17 cellular contexts compared by ENCODE assay signal in genomic region chr16:23974223-23974622, GRCh38.
DNase-seq lines count a peak whose midpoint lies in the region; ATAC-seq, FAIRE-seq and TF ChIP-seq lines count a peak whose summit lies in the region.
"Had no signal": no experiment of that assay in that cellular context is flagged by ENCODE, and none has a peak within 500 bp of the region (broad histone marks: within the 10 kb centered on the region; RNA-seq: fewer than 3 reads in every experiment).

No MANE protein-coding gene starts in this region.

- intact Hi-C loops in GM12878 (cut with micrococcal nuclease; ENCODE audit: unreplicated experiment), result no loop called here

- no TSS peak for BruUV-seq in GM12878 (replicated peaks; lab: Mats Ljungman, UMichigan)

- DNase-seq in H7, result peak; percentile 69
- peak; percentile 66 for DNase-seq in NT2/D1 (ENCODE audit: low read depth, low spot score)
- no peak for DNase-seq in GM12878 (ENCODE audit: low read depth, low spot score)
- peak; percentile 67 for DNase-seq in nephron progenitor cell
- DNase-seq in caudate nucleus (lab: John Stamatoyannopoulos, UW), result no peak
- DNase-seq: activated CD4-positive, alpha-beta memory T cell treated with anti-CD3 and anti-CD28 coated beads for 36 hours; glutamatergic neuron; left cardiac atrium; NCI-H1436; PC-9; right cardiac atrium; stimulated activated CD4-positive, alpha-beta T cell treated with anti-CD3 and anti-CD28 coated beads, Interleukin-4, amount 100 ng/mL, for 1 hour; T-helper 9 cell had no signal

- H3K36me3 ChIP-seq in H7 (replicated peaks; ENCODE audit: control insufficient read depth, insufficient read depth, low read length) (no peaks in the 10 kb centered on the region), NT2/D1 (ENCODE audit: insufficient read depth, insufficient read length, low read length) (no peaks in the 10 kb centered on the region), GM12878 (ENCODE audit: control insufficient read depth in 2 of 2, insufficient read depth in 2 of 2, low read length in 1 of 2) (peaks cover 13 to 14% of the 10 kb centered on the region in 2 experiments; a peak in 3 of 4 replicates)

- H3K4me1 Mint-ChIP-seq in nephron progenitor cell, result no peaks in the 10 kb centered on the region

- H3K9ac ChIP-seq in NT2/D1 (ENCODE audit: insufficient read length, low read depth) (no peak overlapping the region), GM12878 (ENCODE audit: control insufficient read depth, insufficient read depth, low read length) (no peak overlapping the region)

- H3K4me3 Mint-ChIP-seq in nephron progenitor cell, result no peak overlapping the region
- H3K4me3 Mint-ChIP-seq: activated CD4-positive, alpha-beta memory T cell treated with anti-CD3 and anti-CD28 coated beads for 36 hours had no signal

- no peak for FAIRE-seq in GM12878 (lab: Jason Lieb, UNC)
- FAIRE-seq: bronchial epithelial cell, endothelial cell of umbilical vein had no signal

- peaks cover 29% of the 10 kb centered on the region for H4K20me1 ChIP-seq in GM12878 (ENCODE audit: control insufficient read depth, insufficient read depth)

- TF ChIP-seq RAD21 in GM12878 (IDR thresholded peaks at IDR 0.05; ENCODE audit: insufficient read depth, low read depth, low read length), result no peak

- ATAC-seq in GM12878, result no peak
- ATAC-seq in HG03108 (IDR thresholded peaks at IDR 0.05; ENCODE audit: unreplicated experiment), result no peak
- no peak for ATAC-seq in GM18861 (IDR thresholded peaks at IDR 0.05; ENCODE audit: unreplicated experiment)
- ATAC-seq: left cardiac atrium, right cardiac atrium had no signal

- TF ChIP-seq CTCF in GM12878 (IDR thresholded peaks at IDR 0.05 in 2 of 3, conservative IDR thresholded peaks at IDR 0.05 in 1 of 3; ENCODE audit: control insufficient read depth in 2 of 3, extremely low read depth in 1 of 3, insufficient read depth in 1 of 3, low read depth in 3 of 3, low read length in 3 of 3) (no peak), nephron progenitor cell (IDR thresholded peaks at IDR 0.05) (no peak)

- no peak overlapping the region for H2AFZ ChIP-seq in GM12878 (ENCODE audit: control insufficient read depth, low read depth, low read length)
- H2AFZ ChIP-seq: PC-9 had no signal

- H3K27ac Mint-ChIP-seq in nephron progenitor cell, result no peak overlapping the region
- H3K27ac Mint-ChIP-seq: activated CD4-positive, alpha-beta memory T cell treated with anti-CD3 and anti-CD28 coated beads for 36 hours had no signal

- no peak overlapping the region for H3K4me2 ChIP-seq in GM12878 (ENCODE audit: control insufficient read depth, insufficient read depth)
- H3K4me2 ChIP-seq: PC-9 had no signal

- H3K4me3 ChIP-seq in H7 (ENCODE audit: insufficient read depth, low read depth, low read length) (no peak overlapping the region), NT2/D1 (ENCODE audit: insufficient read length, low read depth) (no peak overlapping the region), GM12878 (no peak overlapping the region)
- H3K4me3 ChIP-seq: PC-9 had no signal

- RAD21 ChIA-PET in GM12878 (lab: Charles Lee; ENCODE audit: unreplicated experiment), result no interaction called here

- H3K27me3 ChIP-seq in H7 (ENCODE audit: control insufficient read depth, insufficient read depth, low read length) (peaks cover 2% of the 10 kb centered on the region; the same call in 1 of the 2 replicates), NT2/D1 (ENCODE audit: insufficient read depth, insufficient read length) (no peaks in the 10 kb centered on the region), GM12878 (replicated peaks in 1 of 2; ENCODE audit: control insufficient read depth in 2 of 2, insufficient read depth in 2 of 2, low read length in 1 of 2) (no peaks in the 10 kb centered on the region)

- CTCF ChIA-PET in GM12878 (lab: Yijun Ruan, JAX), result no interaction called here

- H3K9me3 ChIP-seq in NT2/D1 (ENCODE audit: insufficient read depth, low read length) (no peaks in the 10 kb centered on the region), GM12878 (replicated peaks; ENCODE audit: control insufficient read depth, insufficient read depth, low read length) (no peaks in the 10 kb centered on the region)

- POLR2A ChIA-PET in GM12878 (lab: Charles Lee), result no interaction called here

- in situ Hi-C loops in GM12878 (cut with MboI), result no loop called here

- H3K27ac ChIP-seq in GM12878 (ENCODE audit: control insufficient read depth, insufficient read depth), result no peak overlapping the region
- H3K27ac ChIP-seq in caudate nucleus (ENCODE audit: low read depth, low read length), result no peak overlapping the region
- H3K27ac ChIP-seq: PC-9 had no signal

- H3K4me1 ChIP-seq in NT2/D1 (ENCODE audit: insufficient read depth, insufficient read length), result no peaks in the 10 kb centered on the region
- H3K4me1 ChIP-seq in GM12878 (ENCODE audit: control insufficient read depth, insufficient read depth, low read length), result peaks cover 18% of the 10 kb centered on the region

- H3K27me3 Mint-ChIP-seq in nephron progenitor cell (ENCODE audit: low read depth, poor library complexity), result peaks cover 13% of the 10 kb centered on the region
- H3K27me3 Mint-ChIP-seq: activated CD4-positive, alpha-beta memory T cell treated with anti-CD3 and anti-CD28 coated beads for 36 hours had no signal

- H3K36me3 Mint-ChIP-seq in nephron progenitor cell (ENCODE audit: low read depth), result no peaks in the 10 kb centered on the region

- WGBS in GM12878 (ENCODE audit: insufficient coverage, insufficient replicate concordance, low lambda C conversion rate, missing lambda C conversion rate), result 93% methylated on average over 4 of the region's 4 CpGs

- TF ChIP-seq POLR2A in GM12878 (IDR thresholded peaks at IDR 0.05; ENCODE audit: low read depth, low read length), result no peak

- SMC1A ChIA-PET in GM12878 (lab: Charles Lee; ENCODE audit: uncharacterized antibody, unreplicated experiment), result no interaction called here

- no peaks in the 10 kb centered on the region for H3K9me3 Mint-ChIP-seq in nephron progenitor cell
- H3K9me3 Mint-ChIP-seq: activated CD4-positive, alpha-beta memory T cell treated with anti-CD3 and anti-CD28 coated beads for 36 hours had no signal

- H3K79me2 ChIP-seq in GM12878 (ENCODE audit: control insufficient read depth, insufficient read depth, low read length), result peaks cover 34% of the 10 kb centered on the region

- TF ChIP-seq EP300 in GM12878 (IDR thresholded peaks at IDR 0.05; ENCODE audit: borderline replicate concordance in 1 of 2, control insufficient read depth in 1 of 2, low read depth in 2 of 2, low read length in 2 of 2), result no peak

TF ChIP-seq in GM12878, 131 proteins besides CTCF, POLR2A, EP300 and RAD21:
- no peak for TF ChIP-seq MTA3 (IDR thresholded peaks at IDR 0.05; ENCODE audit: borderline replicate concordance, low read length)
- peak; percentile 76 for TF ChIP-seq REST (IDR thresholded peaks at IDR 0.05; ENCODE audit: low read depth, low read length)
- no peak for TF ChIP-seq NFIC (IDR thresholded peaks at IDR 0.05; ENCODE audit: low read depth, low read length)
- TF ChIP-seq HDAC6 (IDR thresholded peaks at IDR 0.05; ENCODE audit: unreplicated experiment), result no peak
- no peak for TF ChIP-seq SIN3A (IDR thresholded peaks at IDR 0.05; ENCODE audit: low read depth, low read length)
TF ChIP-seq in GM12878: peak in this region for 1.

Comparison
In these comparisons a context has a peak if more than half of its experiments do, and no peak if none do; other contexts are left out.
1. DNase-seq: peak in H7 (single experiment), NT2/D1 (single experiment) and nephron progenitor cell (single experiment); none in GM12878 (single experiment) and caudate nucleus (0 of 61).